ENCODE assay signal across 8 cellular contexts in the genomic region with DNA sequence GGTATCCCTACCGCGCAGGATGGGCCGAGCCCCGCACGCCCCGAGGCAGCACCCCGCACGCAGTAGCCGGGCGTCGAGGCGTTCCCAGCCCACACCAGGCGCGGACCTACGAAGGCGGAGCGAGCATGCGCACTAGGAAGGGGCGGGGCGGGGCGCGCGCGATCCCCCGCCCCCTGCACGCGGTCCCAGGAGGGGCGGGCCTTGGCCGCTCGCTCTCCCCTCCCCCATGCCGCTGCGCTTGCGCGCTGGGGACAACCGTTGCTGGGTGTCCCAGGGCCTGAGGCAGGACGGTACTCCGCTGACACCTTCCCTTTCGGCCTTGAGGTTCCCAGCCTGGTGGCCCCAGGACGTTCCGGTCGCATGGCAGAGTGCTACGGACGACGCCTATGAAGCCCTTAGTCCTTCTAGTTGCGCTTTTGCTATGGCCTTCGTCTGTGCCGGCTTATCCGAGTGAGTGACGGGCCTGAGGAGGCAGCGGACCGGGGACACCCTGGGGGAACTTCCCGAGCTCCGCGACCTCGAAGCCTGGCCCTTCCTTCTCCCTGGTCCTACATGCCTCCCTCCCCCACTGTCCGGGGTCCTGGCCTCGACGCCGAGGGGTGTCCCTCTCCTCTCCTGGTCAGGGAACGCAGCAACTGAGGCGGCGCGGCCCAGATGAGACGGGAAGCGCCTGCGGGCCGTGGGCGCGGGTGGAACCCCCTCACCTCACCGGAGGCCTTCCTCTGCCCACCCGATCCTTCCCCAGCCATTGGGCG. TPM values are rescaled to one million over a fixed set of nuclear protein-coding genes. Genes with fewer than 3 reads are reported as not detected.
DNase-seq lines count a peak whose midpoint lies in the region; ATAC-seq and TF ChIP-seq lines count a peak whose summit lies in the region.

Gene SPESP1, plus strand, starts transcription at position 258 of the 755 bp plus-strand sequence. Its CDS starts 129 bp downstream, at position 387.

- peak; percentile 34 for TF ChIP-seq POLR2A in ovary (IDR thresholded peaks at IDR 0.05)

- POLR2A ChIA-PET in activated CD8-positive, alpha-beta T cell treated with anti-CD3 and anti-CD28 coated beads, Interleukin-2, amount 10 ng/mL, durations not matched to agents 7 days and 5 days (lab: Charles Lee) = no interaction called here

- H3K4me3 Mint-ChIP-seq in activated CD8-positive, alpha-beta T cell treated with anti-CD3 and anti-CD28 coated beads, Interleukin-2, amount 10 ng/mL, durations not matched to agents 7 days and 5 days = no peak within 1 kb of the TSS

- peaks cover 13% of the 10 kb centered on the region for H3K27me3 Mint-ChIP-seq in activated CD8-positive, alpha-beta T cell treated with anti-CD3 and anti-CD28 coated beads, Interleukin-2, amount 10 ng/mL, durations not matched to agents 7 days and 5 days (ENCODE audit: low read depth)

- H3K36me3 Mint-ChIP-seq in activated CD8-positive, alpha-beta T cell treated with anti-CD3 and anti-CD28 coated beads, Interleukin-2, amount 10 ng/mL, durations not matched to agents 7 days and 5 days (ENCODE audit: low read depth) = no peaks in the 10 kb centered on the region

- ATAC-seq in activated CD8-positive, alpha-beta T cell treated with anti-CD3 and anti-CD28 coated beads, Interleukin-2, amount 10 ng/mL, durations not matched to agents 7 days and 5 days = peak; percentile 53
- ATAC-seq in HG03354 (IDR thresholded peaks at IDR 0.05; ENCODE audit: poor library complexity, severe bottlenecking, unreplicated experiment) = no peak

- TF ChIP-seq CTCF in ovary (IDR thresholded peaks at IDR 0.05) (no peak), tibial artery (IDR thresholded peaks at IDR 0.05) (no peak)

- no peaks in the 10 kb centered on the region for H3K27me3 ChIP-seq in esophagus (ENCODE audit: control insufficient read depth in 1 of 2, insufficient read depth in 2 of 2, low read length in 2 of 2)
- H3K27me3 ChIP-seq in ovary = no peaks in the 10 kb centered on the region
- H3K27me3 ChIP-seq in tibial artery = peaks cover 0 to 9% of the 10 kb centered on the region in 2 donors

- H3K27ac Mint-ChIP-seq in activated CD8-positive, alpha-beta T cell treated with anti-CD3 and anti-CD28 coated beads, Interleukin-2, amount 10 ng/mL, durations not matched to agents 7 days and 5 days = no peak within 1 kb of the TSS

- H3K36me3 ChIP-seq in esophagus (ENCODE audit: control insufficient read depth in 2 of 2, insufficient read depth in 2 of 2, low read length in 1 of 2) = no peaks in the 10 kb centered on the region
- no peaks in the 10 kb centered on the region for H3K36me3 ChIP-seq in ovary
- H3K36me3 ChIP-seq in tibial artery = no peaks in the 10 kb centered on the region

- WGBS in esophagus, 2 donors = 62 to 70% methylated on average over 66 to 72 of the region's 72 CpGs
- WGBS in ovary, 3 donors = 61 to 78% (median 66%) methylated on average over 71 to 72 of the region's 72 CpGs

- H3K4me3 ChIP-seq in esophagus (ENCODE audit: low read depth in 1 of 2, low read length in 2 of 2) = peak within 1 kb of the TSS; percentile 32 to 52
- H3K4me3 ChIP-seq in ovary = peak within 1 kb of the TSS; percentile 35
- peak within 1 kb of the TSS; percentile 43 to 46 for H3K4me3 ChIP-seq in tibial artery

- H3K27ac ChIP-seq in esophagus (ENCODE audit: low read depth in 2 of 2, low read length in 1 of 2) = no peak within 1 kb of the TSS
- H3K27ac ChIP-seq in ovary = no peak within 1 kb of the TSS
- H3K27ac ChIP-seq in tibial artery = peak within 1 kb of the TSS in 1 of 2 donors; percentile 14

- peaks cover 0 to 5% of the 10 kb centered on the region in 2 donors for H3K4me1 ChIP-seq in esophagus (ENCODE audit: control insufficient read depth in 2 of 2, insufficient read depth in 2 of 2, low read length in 1 of 2)
- H3K4me1 ChIP-seq in ovary (ENCODE audit: insufficient read depth) = no peaks in the 10 kb centered on the region
- peaks cover 0 to 6% (median 0%) of the 10 kb centered on the region in 4 donors for H3K4me1 ChIP-seq in tibial artery

- H3K9me3 ChIP-seq in esophagus (ENCODE audit: control insufficient read depth in 2 of 2, insufficient read depth in 1 of 2, low read depth in 1 of 2, low read length in 1 of 2) (peaks cover 0 to 7% of the 10 kb centered on the region in 2 donors), ovary (no peaks in the 10 kb centered on the region), tibial artery (no peaks in the 10 kb centered on the region)

- H3K9me3 Mint-ChIP-seq in activated CD8-positive, alpha-beta T cell treated with anti-CD3 and anti-CD28 coated beads, Interleukin-2, amount 10 ng/mL, durations not matched to agents 7 days and 5 days (ENCODE audit: insufficient read depth) = no peaks in the 10 kb centered on the region

- no peak for TF ChIP-seq EP300 in ovary (IDR thresholded peaks at IDR 0.05)

- intact Hi-C loops in ovary (cut with DNase I) = no loop called here
- intact Hi-C loops in tibial artery (cut with DNase I; ENCODE audit: low total_unique reads) = no loop called here

- CTCF ChIA-PET in activated CD8-positive, alpha-beta T cell treated with anti-CD3 and anti-CD28 coated beads, Interleukin-2, amount 10 ng/mL, durations not matched to agents 7 days and 5 days (lab: Charles Lee) = interaction anchor here (0.6 kb wide), 1 partner anchor 48 kb away, joined by 3 read pairs; no protein-coding TSS in a partner anchor

- H3K4me1 Mint-ChIP-seq in activated CD8-positive, alpha-beta T cell treated with anti-CD3 and anti-CD28 coated beads, Interleukin-2, amount 10 ng/mL, durations not matched to agents 7 days and 5 days (ENCODE audit: low read depth) = no peaks in the 10 kb centered on the region

- peak; percentile 89 for DNase-seq in ELR (ENCODE audit: low read depth)
- DNase-seq in activated CD8-positive, alpha-beta T cell treated with anti-CD3 and anti-CD28 coated beads, Interleukin-2, amount 10 ng/mL, durations not matched to agents 7 days and 5 days = peak; percentile 24
- peak; percentile 59 to 87 (median 71) for DNase-seq in ovary
- peak; percentile 22 to 75 for DNase-seq in tibial artery
- no peak for DNase-seq in HT-29 (ENCODE audit: low spot score)
- no peak for DNase-seq in 8988T

RNA-seq across cellular contexts. Expression of gene SPESP1, which starts in this region (rescaled TPM):
- total RNA-seq in activated CD8-positive, alpha-beta T cell treated with anti-CD3 and anti-CD28 coated beads, Interleukin-2, amount 10 ng/mL, durations not matched to agents 7 days and 5 days = not detected
- polyA plus RNA-seq in esophagus (1 to 10 TPM; 1.1 to 1.2 TPM), ovary (1 to 10 TPM; 3.0 to 4.8 TPM)
- total RNA-seq in ovary = 10 to 100 TPM in 1 of 7 donors, 1 to 10 TPM in 6; 1.5 to 12.1 (median 3.1) TPM
- total RNA-seq in HT-29 (2014; rRNA removed; shearing (Covaris generic)) = not detected in 2 replicates

Comparison
In these comparisons a context has a peak if more than half of its experiments do, and no peak if none do; other contexts are left out.
1. Peak in DNase-seq and ATAC-seq in activated CD8-positive, alpha-beta T cell treated with anti-CD3 and anti-CD28 coated beads, Interleukin-2, amount 10 ng/mL, durations not matched to agents 7 days and 5 days; RNA of the gene not detected or under 1 TPM.
2. DNase-seq: peak in ELR (single experiment), ovary (5 of 5) and tibial artery (2 of 2); none in HT-29 (single experiment) and 8988T (single experiment).
3. Peak in every context shown above with its lines, with median percentiles within 50 percentile points of each other: H3K4me3 ChIP-seq.